8 cellular contexts compared by ENCODE assay signal in genomic region chr18:34659579-34660517, GRCh38. TPM values are rescaled to one million over a fixed set of nuclear protein-coding genes. Genes with fewer than 3 reads are reported as not detected.
DNase-seq lines count a peak whose midpoint lies in the region; ATAC-seq and TF ChIP-seq lines count a peak whose summit lies in the region.

No MANE protein-coding gene starts in this region.

- 5% methylated on average over 8 of the region's 8 CpGs for WGBS in smooth muscle cell (ENCODE audit: low lambda C conversion rate)

- peak; percentile 94 for DNase-seq in NCI-H510A treated with DMSO at 0.1 percent for 48 hours (lab: John Stamatoyannopoulos, UW)
- DNase-seq in choroid plexus epithelial cell (ENCODE audit: low read depth): peak; percentile 99
- peak; percentile 96 for DNase-seq in islet precursor cell
- peak; percentile 12 for DNase-seq in smooth muscle cell (lab: John Stamatoyannopoulos, UW; ENCODE audit: unreplicated experiment)
- no peak for DNase-seq in GF-D8 (lab: John Stamatoyannopoulos, UW)

- TF ChIP-seq CTCF in HEK293 (tag by site-specific recombination; IDR thresholded peaks at IDR 0.05) (no peak), choroid plexus epithelial cell (conservative IDR thresholded peaks at IDR 0.05; ENCODE audit: low read depth, low read length) (no peak), smooth muscle cell (IDR thresholded peaks at IDR 0.05; ENCODE audit: borderline replicate concordance, insufficient read depth, poor library complexity, severe bottlenecking) (no peak)

- H3K4me2 ChIP-seq in smooth muscle cell: peak overlapping the region; percentile 76

- CTCF ChIA-PET in HEK293 (lab: Yijun Ruan, JAX): interaction anchor here (0.5 to 6.2 kb wide), 34 partner anchors 9 to 1401 kb away, joined by 3 to 107 read pairs (median 4); partner anchors contain the start of gene DTNA

- H3K4me1 ChIP-seq in HEK293 (ENCODE audit: control insufficient read depth, insufficient read depth, low read length) (peaks cover 5% of the 10 kb centered on the region), smooth muscle cell (ENCODE audit: low read depth) (peaks cover 17% of the 10 kb centered on the region)

- peak overlapping the region; percentile 83 for H2AFZ ChIP-seq in smooth muscle cell (ENCODE audit: low read depth)

- H3K9me3 ChIP-seq in HEK293 (ENCODE audit: control insufficient read depth, insufficient read depth, low read depth, low read length) (no peaks in the 10 kb centered on the region), smooth muscle cell (replicated peaks; ENCODE audit: low read depth) (no peaks in the 10 kb centered on the region)

- H3K4me3 ChIP-seq in HEK293 (ENCODE audit: low read depth, low read length): no peak overlapping the region
- H3K4me3 ChIP-seq in choroid plexus epithelial cell (ENCODE audit: low read depth, low read length): no peak overlapping the region
- H3K4me3 ChIP-seq in smooth muscle cell: peak overlapping the region; percentile 9

- H3K27ac ChIP-seq in HEK293 (ENCODE audit: extremely low read depth, low read depth, low read length) (no peak overlapping the region), smooth muscle cell (ENCODE audit: low read depth) (peak overlapping the region; percentile 95)

- no peaks in the 10 kb centered on the region for H3K79me2 ChIP-seq in smooth muscle cell (ENCODE audit: low read depth)

- ATAC-seq in HG02885 (IDR thresholded peaks at IDR 0.05; ENCODE audit: poor library complexity, unreplicated experiment) (no peak), GM21360 (IDR thresholded peaks at IDR 0.05; ENCODE audit: unreplicated experiment) (no peak)

- H3K36me3 ChIP-seq in HEK293 (ENCODE audit: control insufficient read depth in 2 of 2, insufficient read depth in 1 of 2, low read length in 2 of 2) (no peaks in the 10 kb centered on the region), smooth muscle cell (ENCODE audit: low read depth) (no peaks in the 10 kb centered on the region)

- H4K20me1 ChIP-seq in smooth muscle cell (ENCODE audit: low read depth): no peaks in the 10 kb centered on the region

- H3K27me3 ChIP-seq in smooth muscle cell (ENCODE audit: low read depth): no peaks in the 10 kb centered on the region

- no peaks in the 10 kb centered on the region for H3F3A ChIP-seq in smooth muscle cell (ENCODE audit: low read depth)

- POLR2A ChIA-PET in HEK293 (lab: Yijun Ruan, JAX): interaction anchor here (0.9 kb wide), 3 partner anchors 50 to 54 kb away, joined by 3 to 4 read pairs (median 3); no protein-coding TSS in a partner anchor

- peak overlapping the region; percentile 89 for H3K9ac ChIP-seq in smooth muscle cell (ENCODE audit: low read depth)

TF ChIP-seq in HEK293, 187 proteins besides CTCF, POLR2A, EP300 and RAD21 (continues in another document):
- peak; percentile 57; the same call in 1 of the 2 replicates for TF ChIP-seq ZNF391 (tag by site-specific recombination; IDR thresholded peaks at IDR 0.05; ENCODE audit: borderline replicate concordance, low read depth)
- 0 out of 2 replicates have a peak, but pooled peaks have one; percentile 19 for TF ChIP-seq FEZF1 (tag by site-specific recombination; IDR thresholded peaks at IDR 0.05)
- 0 out of 2 replicates have a peak, but pooled peaks have one; percentile 22 for TF ChIP-seq KLF1 (tag by site-specific recombination; IDR thresholded peaks at IDR 0.05)
- TF ChIP-seq SETDB1 (IDR thresholded peaks at IDR 0.05; ENCODE audit: insufficient read length, low read length): no peak
- TF ChIP-seq ZNF624 (tag by site-specific recombination; IDR thresholded peaks at IDR 0.05): no peak
- TF ChIP-seq ZNF266 (tag by site-specific recombination; IDR thresholded peaks at IDR 0.05; ENCODE audit: low read depth): no peak
- TF ChIP-seq ZNF335 (tag by site-specific recombination; conservative IDR thresholded peaks at IDR 0.05): peak; percentile 64
- TF ChIP-seq ZNF664 (tag by site-specific recombination; IDR thresholded peaks at IDR 0.05): no peak
- peak; percentile 55 for TF ChIP-seq WT1 (tag by site-specific recombination; IDR thresholded peaks at IDR 0.05)
- peak; percentile 40; the same call in 1 of the 2 replicates for TF ChIP-seq KLF8 (tag by site-specific recombination; IDR thresholded peaks at IDR 0.05)
- no peak for TF ChIP-seq ZFHX2 (tag by site-specific recombination; conservative IDR thresholded peaks at IDR 0.05)
- TF ChIP-seq ZNF548 (tag by site-specific recombination; IDR thresholded peaks at IDR 0.05): no peak
- TF ChIP-seq ZFP41 (tag by site-specific recombination; IDR thresholded peaks at IDR 0.05; ENCODE audit: borderline replicate concordance): no peak
- TF ChIP-seq ZSCAN30 (tag by site-specific recombination; IDR thresholded peaks at IDR 0.05): 0 out of 2 replicates have a peak, but pooled peaks have one; percentile 18
- no peak for TF ChIP-seq ZNF488 (tag by site-specific recombination; IDR thresholded peaks at IDR 0.05)
- TF ChIP-seq YY1 (tag by site-specific recombination; IDR thresholded peaks at IDR 0.05): 0 out of 2 replicates have a peak, but pooled peaks have one; percentile 10
- TF ChIP-seq ZNF114 (tag by site-specific recombination; IDR thresholded peaks at IDR 0.05): no peak
- TF ChIP-seq INSM2 (tag by site-specific recombination; IDR thresholded peaks at IDR 0.05): peak; percentile 54; the same call in 1 of the 2 replicates
- no peak for TF ChIP-seq ZBTB20 (tag by site-specific recombination; IDR thresholded peaks at IDR 0.05)
- no peak for TF ChIP-seq ZNF280C (tag by site-specific recombination; IDR thresholded peaks at IDR 0.05)
- TF ChIP-seq ZNF707 (tag by site-specific recombination; IDR thresholded peaks at IDR 0.05): no peak
- TF ChIP-seq ZNF362 (tag by site-specific recombination; IDR thresholded peaks at IDR 0.05): no peak
- TF ChIP-seq ZNF48 (tag by site-specific recombination; IDR thresholded peaks at IDR 0.05): no peak

RNA-seq across cellular contexts. Expression of gene DTNA, which starts 50.2 kb away (rescaled TPM):
- total RNA-seq in smooth muscle cell: 3.1 and 9.9 TPM in 2 replicates
- polyA plus RNA-seq in smooth muscle cell: 1.3 and 3.0 TPM in 2 replicates
